Comparison of ENCODE assay signal across 8 cellular contexts in genomic region chr21:33975548-33976081, GRCh38.
DNase-seq lines count a peak whose midpoint lies in the region; ATAC-seq and TF ChIP-seq lines count a peak whose summit lies in the region.

No MANE protein-coding gene starts in this region.

- H3K27me3 Mint-ChIP-seq in activated B cell treated with CpG ODN at 0.5 μM for 24 hours: no peaks in the 10 kb centered on the region

- DNase-seq in Caki2 (ENCODE audit: low read depth): peak; percentile 71
- DNase-seq in HL-60 (ENCODE audit: low read depth in 1 of 2, low spot score in 1 of 2): peak; percentile 55 to 82
- DNase-seq in activated B cell treated with CpG ODN at 0.5 μM for 24 hours: no peak
- DNase-seq in dermis blood vessel endothelial cell: peak; percentile 28
- no peak for DNase-seq in sciatic nerve (ENCODE audit: low spot score)
- DNase-seq in omental fat pad (ENCODE audit: low spot score): no peak
- no peak for DNase-seq in head of caudate nucleus

- H3K27ac Mint-ChIP-seq in activated B cell treated with CpG ODN at 0.5 μM for 24 hours: peak overlapping the region; percentile 90

- H3K27ac ChIP-seq in HL-60 (replicated peaks): peak overlapping the region; percentile 85

- H3K4me3 Mint-ChIP-seq in activated B cell treated with CpG ODN at 0.5 μM for 24 hours: peak overlapping the region; percentile 66

- H3K27me3 ChIP-seq in HL-60 (ENCODE audit: insufficient read depth, poor library complexity, severe bottlenecking): no peaks in the 10 kb centered on the region

- H3K4me3 ChIP-seq in HL-60 (replicated peaks; ENCODE audit: insufficient read depth, low read length): no peak overlapping the region

- TF ChIP-seq CTCF in HL-60 (IDR thresholded peaks at IDR 0.05; ENCODE audit: insufficient read depth, low read length): no peak
- no peak for TF ChIP-seq CTCF in activated B cell treated with CpG ODN at 0.5 μM for 24 hours (IDR thresholded peaks at IDR 0.05)
- TF ChIP-seq CTCF in omental fat pad (IDR thresholded peaks at IDR 0.05): no peak

- no peaks in the 10 kb centered on the region for H3K36me3 Mint-ChIP-seq in activated B cell treated with CpG ODN at 0.5 μM for 24 hours (ENCODE audit: low read depth)

- H3K9me3 Mint-ChIP-seq in activated B cell treated with CpG ODN at 0.5 μM for 24 hours: no peaks in the 10 kb centered on the region

- POLR2A ChIA-PET in activated B cell treated with CpG ODN at 0.5 μM for 24 hours (lab: Charles Lee): interaction anchor here (1.0 to 2.2 kb wide), 5 partner anchors 18 to 52 kb away, joined by 3 to 7 read pairs (median 4); no protein-coding TSS in a partner anchor

- intact Hi-C loops in activated B cell treated with CpG ODN at 0.5 μM for 24 hours (cut with micrococcal nuclease): loop anchor here (1.0 to 2.0 kb wide), 5 partner anchors 19 to 98 kb away; partner anchors contain the start of genes MRPS6 and SLC5A3
- intact Hi-C loops in sciatic nerve (cut with DNase I): no loop called here
- intact Hi-C loops in head of caudate nucleus (cut with DNase I): no loop called here

- ATAC-seq in GM21360 (IDR thresholded peaks at IDR 0.05; ENCODE audit: unreplicated experiment): peak; percentile 84
- ATAC-seq in activated B cell treated with CpG ODN at 0.5 μM for 24 hours (ENCODE audit: low read depth): peak; percentile 87
- peak; percentile 34 for ATAC-seq in sciatic nerve
- no peak for ATAC-seq in omental fat pad (ENCODE audit: low FRiP score)

- in situ Hi-C loops in Caki2 (cut with HindIII; ENCODE audit: low pct_unique_long_range_greater_than_20kb, low sequenced_read_pairs): no loop called here

- peaks cover 36% of the 10 kb centered on the region for H3K4me1 Mint-ChIP-seq in activated B cell treated with CpG ODN at 0.5 μM for 24 hours

- CTCF ChIA-PET in activated B cell treated with CpG ODN at 0.5 μM for 24 hours (lab: Charles Lee): interaction anchor here (0.6 to 0.8 kb wide), 2 partner anchors 26 to 97 kb away, joined by 3 to 4 read pairs; partner anchors contain the start of genes MRPS6 and SLC5A3

Comparison
In these comparisons a context has a peak if more than half of its experiments do, and no peak if none do; other contexts are left out.
1. DNase-seq: peak in Caki2 (single experiment), HL-60 (2 of 2) and dermis blood vessel endothelial cell (single experiment); none in activated B cell treated with CpG ODN at 0.5 μM for 24 hours (single experiment), sciatic nerve (single experiment), omental fat pad (single experiment) and head of caudate nucleus (0 of 42).